ENCODE assay signal across 10 cellular contexts in genomic region chr2:66305714-66306113, GRCh38.
DNase-seq lines count a peak whose midpoint lies in the region; ATAC-seq and TF ChIP-seq lines count a peak whose summit lies in the region.
"Had no signal": no experiment of that assay in that cellular context is flagged by ENCODE, and none has a peak within 500 bp of the region (broad histone marks: within the 10 kb centered on the region; RNA-seq: fewer than 3 reads in every experiment).

No MANE protein-coding gene starts in this region.

- ATAC-seq in aorta (ENCODE audit: low FRiP score) (peak; percentile 59), GM19351 (IDR thresholded peaks at IDR 0.05; ENCODE audit: unreplicated experiment) (no peak)

- no peaks in the 10 kb centered on the region for H3K79me2 ChIP-seq in mesendoderm (ENCODE audit: control insufficient read depth, insufficient read depth, low read length)

- H4K8ac ChIP-seq in mesendoderm (ENCODE audit: low read depth, low read length): no peak overlapping the region

- H2AK5ac ChIP-seq in mesendoderm (ENCODE audit: low read length): no peak overlapping the region

- H3K79me1 ChIP-seq in mesendoderm (ENCODE audit: low read length): no peaks in the 10 kb centered on the region

- no peak overlapping the region for H4K5ac ChIP-seq in mesendoderm (ENCODE audit: low read length)

- H3K36me3 ChIP-seq in mesendoderm (ENCODE audit: control insufficient read depth, insufficient read depth, low read length) (no peaks in the 10 kb centered on the region), aorta (ENCODE audit: control insufficient read depth in 1 of 2, insufficient read depth in 2 of 2, low read length in 1 of 2) (no peaks in the 10 kb centered on the region), spleen (no peaks in the 10 kb centered on the region)
- H3K36me3 ChIP-seq: SJSA1 had no signal

- H3K27me3 ChIP-seq in mesendoderm (ENCODE audit: insufficient read depth, low read length, poor library complexity): no peaks in the 10 kb centered on the region
- H3K27me3 ChIP-seq in aorta (ENCODE audit: control insufficient read depth in 1 of 2, insufficient read depth in 2 of 2, low read length in 1 of 2): no peaks in the 10 kb centered on the region
- H3K27me3 ChIP-seq in spleen (replicated peaks in 1 of 7): no peaks in the 10 kb centered on the region
- H3K27me3 ChIP-seq: SJSA1 had no signal

- no peak overlapping the region for H2BK5ac ChIP-seq in mesendoderm (ENCODE audit: low read length)

- no peak overlapping the region for H3K23ac ChIP-seq in mesendoderm (ENCODE audit: low read length)

- no peak overlapping the region for H2BK120ac ChIP-seq in mesendoderm (ENCODE audit: low read depth, low read length)

- WGBS in mesendoderm (ENCODE audit: extremely low coverage, insufficient coverage, low lambda C conversion rate): no CpG with 5 or more reads among the region's 12 CpGs
- 5 to 6% methylated on average over 12 of the region's 12 CpGs for WGBS in aorta, 2 donors
- WGBS in spleen, 5 donors: 74 to 88% (median 79%) methylated on average over 12 of the region's 12 CpGs

- TF ChIP-seq CTCF in coronary artery (IDR thresholded peaks at IDR 0.05): no peak
- TF ChIP-seq CTCF in spleen (IDR thresholded peaks at IDR 0.05 in 8 of 11, conservative IDR thresholded peaks at IDR 0.05 in 3 of 11): no peak

- H3K27ac ChIP-seq in coronary artery (no peak overlapping the region), mesendoderm (ENCODE audit: low read depth, low read length) (no peak overlapping the region), aorta (ENCODE audit: low read depth in 1 of 2, low read length in 2 of 2) (no peak overlapping the region), spleen (peak overlapping the region in 3 of 8 donors; percentile 1 to 16 (median 7))
- H3K27ac ChIP-seq: SJSA1 had no signal

- no peak overlapping the region for H3K56ac ChIP-seq in mesendoderm (ENCODE audit: low read length)

- peaks cover 2% of the 10 kb centered on the region for H3K4me1 ChIP-seq in mesendoderm (ENCODE audit: control insufficient read depth, low read depth, low read length)
- H3K4me1 ChIP-seq in aorta (ENCODE audit: control insufficient read depth in 1 of 2, insufficient read depth in 2 of 2, low read length in 2 of 2): peaks cover 0 to 3% of the 10 kb centered on the region in 2 donors
- no peaks in the 10 kb centered on the region for H3K4me1 ChIP-seq in spleen
- H3K4me1 ChIP-seq: SJSA1 had no signal

- no peak overlapping the region for H3K4me2 ChIP-seq in mesendoderm (ENCODE audit: low read length)

- H3K4me3 ChIP-seq in coronary artery (no peak overlapping the region), mesendoderm (ENCODE audit: low read length) (no peak overlapping the region), aorta (ENCODE audit: low read length in 2 of 2) (no peak overlapping the region), spleen (no peak overlapping the region)
- H3K4me3 ChIP-seq: SJSA1 had no signal

- no peaks in the 10 kb centered on the region for H3K9me3 ChIP-seq in aorta (ENCODE audit: control insufficient read depth, low read length)
- peaks cover 0 to 3% (median 0%) of the 10 kb centered on the region in 8 donors for H3K9me3 ChIP-seq in spleen
- H3K9me3 ChIP-seq: SJSA1 had no signal

- TF ChIP-seq POLR2A in spleen (IDR thresholded peaks at IDR 0.05): no peak

- DNase-seq in NCI-H524 (lab: John Stamatoyannopoulos, UW) (peak; percentile 17 to 62), NCI-H524 treated with DMSO at 0.1 percent for 48 hours (lab: John Stamatoyannopoulos, UW) (no peak), coronary artery (ENCODE audit: low spot score) (peak; percentile 73), mesendoderm (peak; percentile 34), aorta (peak; percentile 72 to 81), OCI-M1 (lab: John Stamatoyannopoulos, UW) (no peak), spleen (no peak)
- DNase-seq: stimulated activated CD4-positive, alpha-beta T cell treated with anti-CD3 and anti-CD28 coated beads, Interleukin-4, amount 100 ng/mL, for 4 hours had no signal

- H3K18ac ChIP-seq in mesendoderm (ENCODE audit: low read length): no peak overlapping the region

- no peak overlapping the region for H3K9ac ChIP-seq in mesendoderm (ENCODE audit: low read length)

- intact Hi-C loops in aorta (cut with DNase I): loop anchor here in 1 of 2 donors (10.0 kb wide), 2 partner anchors 269 to 529 kb away; no protein-coding TSS in a partner anchor
- intact Hi-C loops in spleen (cut with DNase I; ENCODE audit: low total_unique reads): no loop called here

- no peak overlapping the region for H3K4ac ChIP-seq in mesendoderm (ENCODE audit: low read depth, low read length)

- no peak overlapping the region for H2BK15ac ChIP-seq in mesendoderm (replicated peaks; ENCODE audit: low read depth)

Comparison
In these comparisons a context has a peak if more than half of its experiments do, and no peak if none do; other contexts are left out.
1. DNase-seq: peak in NCI-H524 (2 of 2), coronary artery (single experiment), mesendoderm (single experiment) and aorta (2 of 2); none in NCI-H524 treated with DMSO at 0.1 percent for 48 hours (single experiment), OCI-M1 (single experiment) and spleen (single experiment).